In the genomic region with DNA sequence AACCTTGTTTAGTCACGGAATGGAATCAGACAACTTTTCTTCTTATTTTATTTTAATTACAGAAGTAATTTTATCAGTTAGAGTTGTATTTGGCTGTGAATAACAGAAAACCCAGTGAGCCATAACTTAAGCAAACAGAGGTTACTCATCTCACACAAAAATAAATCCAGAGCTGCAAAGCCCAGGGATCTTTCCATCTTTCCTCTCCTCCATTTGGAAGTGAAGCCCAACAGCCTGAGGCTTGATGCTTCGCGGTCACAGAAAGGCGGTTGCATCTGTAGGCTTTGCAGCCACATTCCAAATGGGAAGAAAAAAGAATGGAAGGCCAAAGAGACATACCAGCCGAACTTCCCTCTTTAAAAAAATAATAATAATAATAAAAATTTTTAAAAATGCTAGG, we compare ENCODE assay signal across 26 cellular contexts.
A peak's percentile ranks its signal among the peaks of the same experiment; 100 is the strongest.
DNase-seq lines count a peak whose midpoint lies in the region; ATAC-seq, FAIRE-seq and TF ChIP-seq lines count a peak whose summit lies in the region.
"Had no signal": no experiment of that assay in that cellular context is flagged by ENCODE, and none has a peak within 500 bp of the region (broad histone marks: within the 10 kb centered on the region; RNA-seq: fewer than 3 reads in every experiment).

No MANE protein-coding gene starts in this region.

- no peak for FAIRE-seq in RCC 7860 (lab: Jason Lieb, UNC)
- FAIRE-seq: G401.6, HTR-8/SVneo had no signal

- TF ChIP-seq CTCF in 22Rv1 (IDR thresholded peaks at IDR 0.05), result no peak

- peak; percentile 29 for DNase-seq in EH (ENCODE audit: low read depth)
- peak; percentile 19 for DNase-seq in RCC 7860 (ENCODE audit: low spot score)
- peak; percentile 32 for DNase-seq in kidney glomerular epithelial cell (lab: John Stamatoyannopoulos, UW)
- no peak for DNase-seq in pons (ENCODE audit: low spot score)
- no peak for DNase-seq in activated CD4-positive, alpha-beta T cell treated with anti-CD3 and anti-CD28 coated beads for 1 hour
- DNase-seq: AML-193; Caco-2; CD4-positive, alpha-beta memory T cell; DMS 273 treated with DMSO at 0.1 percent for 48 hours; DND-41; GM23248; H7; KBM-7; MG63; NCI-H2029; NCI-H446; NCI-H526 treated with DMSO at 0.1 percent for 48 hours; OCI-M1; Right ventricle myocardium superior; RPMI8226 had no signal

- peak overlapping the region; percentile 34 for H3K27ac ChIP-seq in 22Rv1
- H3K27ac ChIP-seq: BLaER1 treated with 17β-estradiol and CSF1 and Interleukin-3, amounts not matched to agents 10 nM and 100 nM; GM23248; SJSA1 had no signal

- ATAC-seq in GM21526 (IDR thresholded peaks at IDR 0.05; ENCODE audit: low FRiP score, unreplicated experiment), result no peak

Comparison
In these comparisons a context has a peak if more than half of its experiments do, and no peak if none do; other contexts are left out.
1. DNase-seq: peak in EH (single experiment), RCC 7860 (single experiment) and kidney glomerular epithelial cell (single experiment); none in pons (single experiment) and activated CD4-positive, alpha-beta T cell treated with anti-CD3 and anti-CD28 coated beads for 1 hour (single experiment).